Comparison of ENCODE assay signal across 23 cellular contexts in the genomic region with DNA sequence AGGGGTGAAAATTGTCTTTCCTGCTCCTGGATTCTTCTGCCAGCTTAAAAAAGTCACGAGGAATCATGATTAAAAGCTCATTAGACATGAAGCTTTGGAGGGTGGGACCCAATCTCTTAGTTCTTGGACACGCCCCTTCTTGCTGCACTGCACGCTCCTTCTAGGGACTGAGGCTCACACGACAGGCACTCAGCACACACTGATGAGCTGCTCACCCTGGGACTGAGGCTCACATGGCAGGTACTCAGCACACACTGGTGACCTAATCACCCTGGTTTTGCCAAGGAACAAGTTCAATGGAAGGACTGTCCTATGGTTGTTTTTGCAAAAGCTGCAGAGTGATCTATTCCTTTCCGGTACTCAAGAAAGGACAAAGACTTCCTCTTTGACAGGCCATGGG.
"Had no signal": no experiment of that assay in that cellular context is flagged by ENCODE, and none has a peak within 500 bp of the region (broad histone marks: within the 10 kb centered on the region; RNA-seq: fewer than 3 reads in every experiment).

No MANE protein-coding gene starts in this region.

- H3K4me3 ChIP-seq: left lung, lower lobe of right lung, ovary, right atrium auricular region, right lobe of liver, skin epidermis, suprapubic skin, thoracic aorta, tibial artery, upper lobe of right lung had no signal

- H3K4me1 ChIP-seq: left lung, lower lobe of right lung, right atrium auricular region, right lobe of liver, tibial artery, upper lobe of right lung had no signal

- H3K9me3 ChIP-seq: left lung, lower lobe of right lung, ovary, right atrium auricular region, right lobe of liver, suprapubic skin, thoracic aorta, tibial artery, upper lobe of right lung had no signal

- H3K27me3 ChIP-seq: left lung, ovary, right atrium auricular region, right lobe of liver, suprapubic skin, tibial artery, upper lobe of right lung had no signal

- DNase-seq: hypothalamus; immature natural killer cell; kidney; left colon; left lung; lower lobe of right lung; mammary epithelial cell; mesendoderm; naive B cell; natural killer cell; nephron progenitor cell; ovary; right lobe of liver; stimulated activated CD4-positive, alpha-beta T cell treated with anti-CD3 and anti-CD28 coated beads, Interleukin-4, amount 100 ng/mL, for 24 hours; stimulated activated naive CD4-positive, alpha-beta T cell; tibial artery; trophoblast cell; upper lobe of right lung had no signal

- H3K36me3 ChIP-seq: left lung, lower lobe of right lung, ovary, right atrium auricular region, right lobe of liver, suprapubic skin, thoracic aorta, tibial artery, upper lobe of right lung had no signal

- ATAC-seq: left colon; left lung; lower lobe of right lung; natural killer cell; right lobe of liver; stimulated activated effector memory CD8-positive, alpha-beta T cell treated with anti-CD3 and anti-CD28 coated beads, Interleukin-12 subunit alpha, Interleukin-12 subunit beta, amount 100 ng/mL, for 72 hours; upper lobe of right lung had no signal

- H3K27ac ChIP-seq: left lung, lower lobe of right lung, ovary, right atrium auricular region, right lobe of liver, skin epidermis, suprapubic skin, thoracic aorta, tibial artery, upper lobe of right lung had no signal
